In genomic region chr13:97490702-97491307, GRCh38 we compare ENCODE assay signal across 22 cellular contexts. TPM values are rescaled to one million over a fixed set of nuclear protein-coding genes. Genes with fewer than 3 reads are reported as not detected.
DNase-seq lines count a peak whose midpoint lies in the region; ATAC-seq, FAIRE-seq and TF ChIP-seq lines count a peak whose summit lies in the region.
"Had no signal": no experiment of that assay in that cellular context is flagged by ENCODE, and none has a peak within 500 bp of the region (broad histone marks: within the 10 kb centered on the region; RNA-seq: fewer than 3 reads in every experiment).

No MANE protein-coding gene starts in this region.

- peaks cover 36% of the 10 kb centered on the region for H3K4me1 ChIP-seq in HepG2 (ENCODE audit: insufficient read depth, low read length)
- no peaks in the 10 kb centered on the region for H3K4me1 ChIP-seq in right lobe of liver
- H3K4me1 ChIP-seq in naive thymus-derived CD4-positive, alpha-beta T cell (ENCODE audit: control insufficient read depth in 2 of 2, insufficient read depth in 2 of 2, low read length in 2 of 2): no peaks in the 10 kb centered on the region
- no peaks in the 10 kb centered on the region for H3K4me1 ChIP-seq in ovary (ENCODE audit: insufficient read depth)
- H3K4me1 ChIP-seq: BLaER1, Caco-2 had no signal

- H3K36me3 ChIP-seq in HepG2 (replicated peaks in 1 of 2; ENCODE audit: control insufficient read depth in 1 of 2, insufficient read depth in 2 of 2, low read length in 2 of 2) (no peaks in the 10 kb centered on the region), right lobe of liver (no peaks in the 10 kb centered on the region), ovary (no peaks in the 10 kb centered on the region)
- no peaks in the 10 kb centered on the region for H3K36me3 ChIP-seq in naive thymus-derived CD4-positive, alpha-beta T cell (ENCODE audit: control insufficient read depth in 2 of 3, insufficient read depth in 3 of 3, low read length in 3 of 3)
- H3K36me3 ChIP-seq: BLaER1 had no signal

- FAIRE-seq in HepG2 (lab: Jason Lieb, UNC): no peak
- FAIRE-seq in islet of Langerhans (lab: Jason Lieb, UNC): peak; percentile 9
- FAIRE-seq: A204.1, G401.6 had no signal

- H3K9me3 ChIP-seq in HepG2 (ENCODE audit: low read length): peaks cover 9% of the 10 kb centered on the region; the same call in 1 of the 2 replicates
- peaks cover 0 to 5% (median 0%) of the 10 kb centered on the region in 4 donors for H3K9me3 ChIP-seq in right lobe of liver
- H3K9me3 ChIP-seq in naive thymus-derived CD4-positive, alpha-beta T cell (ENCODE audit: control insufficient read depth in 2 of 3, low read length in 3 of 3): no peaks in the 10 kb centered on the region
- H3K9me3 ChIP-seq in ovary: no peaks in the 10 kb centered on the region

- POLR2A ChIA-PET in HepG2 (lab: Yijun Ruan, JAX): no interaction called here
- POLR2A ChIA-PET in naive thymus-derived CD4-positive, alpha-beta T cell (lab: Charles Lee): no interaction called here

- no peak for TF ChIP-seq RAD21 in HepG2 (CRISPR knock-in tag; IDR thresholded peaks at IDR 0.05)

- ATAC-seq in HepG2 (no peak), right lobe of liver (no peak), GM18861 (IDR thresholded peaks at IDR 0.05; ENCODE audit: unreplicated experiment) (no peak)
- no peak for ATAC-seq in naive thymus-derived CD4-positive, alpha-beta T cell
- ATAC-seq: CD8-positive, alpha-beta T cell; GM23338; HCT116 had no signal

- TF ChIP-seq CTCF in HepG2 (CRISPR knock-in tag; IDR thresholded peaks at IDR 0.05) (no peak), right lobe of liver (IDR thresholded peaks at IDR 0.05) (no peak), ovary (IDR thresholded peaks at IDR 0.05) (no peak)

- peaks cover 0 to 17% (median 10%) of the 10 kb centered on the region in 11 donors for H3K9me3 Mint-ChIP-seq in naive thymus-derived CD4-positive, alpha-beta T cell

- H4K20me1 ChIP-seq in HepG2 (ENCODE audit: insufficient read depth, low read length): no peaks in the 10 kb centered on the region
- H4K20me1 ChIP-seq: BLaER1 had no signal

- no peak overlapping the region for H2AFZ ChIP-seq in HepG2 (ENCODE audit: low read length)
- H2AFZ ChIP-seq: GM23338 had no signal

- no TSS peak for BruUV-seq in HepG2 (replicated peaks; lab: Mats Ljungman, UMichigan)

- in situ Hi-C loops in HepG2 (cut with HindIII; ENCODE audit: extremely low pct_ligation_motif_present, low pct_unique_long_range_greater_than_20kb): no loop called here

- H3K4me2 ChIP-seq in HepG2 (ENCODE audit: low read depth, low read length): peak overlapping the region; percentile 38; the same call in 1 of the 2 replicates
- H3K4me2 ChIP-seq: BLaER1, GM23338 had no signal

- no peak overlapping the region for H3K27ac Mint-ChIP-seq in naive thymus-derived CD4-positive, alpha-beta T cell
- H3K27ac Mint-ChIP-seq: B cell; CD4-positive, CD25-positive, alpha-beta regulatory T cell; CD8-positive, alpha-beta T cell; GM23338; H9; HFFc6 had no signal

- no peaks in the 10 kb centered on the region for H3K79me2 ChIP-seq in HepG2 (ENCODE audit: insufficient read depth, low read length)

- CTCF ChIA-PET in HepG2 (lab: Yijun Ruan, JAX; ENCODE audit: low intra/inter-chr PET ratio, low total read pairs): no interaction called here
- CTCF ChIA-PET in naive thymus-derived CD4-positive, alpha-beta T cell (lab: Charles Lee): interaction anchor here (0.8 kb wide), 1 partner anchor 1404 kb away, joined by 4 read pairs; no protein-coding TSS in a partner anchor

- TF ChIP-seq POLR2A in HepG2 (IDR thresholded peaks at IDR 0.05; ENCODE audit: insufficient read depth in 1 of 2, low read depth in 2 of 2, low read length in 2 of 2): no peak
- no peak for TF ChIP-seq POLR2A in right lobe of liver (IDR thresholded peaks at IDR 0.05)
- no peak for TF ChIP-seq POLR2A in ovary (IDR thresholded peaks at IDR 0.05)

- TF ChIP-seq EP300 in HepG2 (IDR thresholded peaks at IDR 0.05; ENCODE audit: low read depth in 2 of 2, low read length in 2 of 2): no peak
- no peak for TF ChIP-seq EP300 in HepG2 (CRISPR knock-in tag; IDR thresholded peaks at IDR 0.05; ENCODE audit: borderline replicate concordance)
- TF ChIP-seq EP300 in ovary (IDR thresholded peaks at IDR 0.05): no peak

- WGBS in HepG2 (ENCODE audit: low lambda C conversion rate): 56% methylated on average over 1 of the region's 1 CpG
- 87% methylated on average over 1 of the region's 1 CpG for WGBS in right lobe of liver (ENCODE audit: insufficient coverage, low coverage, low lambda C conversion rate, missing lambda C conversion rate)
- WGBS in ovary, 3 donors: 96 to 98% (median 97%) methylated on average over 1 of the region's 1 CpG

- peaks cover 0 to 8% (median 2%) of the 10 kb centered on the region in 5 donors for H3K27me3 Mint-ChIP-seq in naive thymus-derived CD4-positive, alpha-beta T cell
- H3K27me3 Mint-ChIP-seq: B cell had no signal

- peaks cover 0 to 5% (median 0%) of the 10 kb centered on the region in 5 donors for H3K36me3 Mint-ChIP-seq in naive thymus-derived CD4-positive, alpha-beta T cell
- H3K36me3 Mint-ChIP-seq: CD4-positive, CD25-positive, alpha-beta regulatory T cell; CD8-positive, alpha-beta T cell had no signal

- no peak overlapping the region for H3K9ac ChIP-seq in HepG2 (ENCODE audit: insufficient read depth, low read depth, low read length)
- H3K9ac ChIP-seq: BLaER1 had no signal

- H3K4me1 Mint-ChIP-seq in naive thymus-derived CD4-positive, alpha-beta T cell: peaks cover 0 to 1% (median 0%) of the 10 kb centered on the region in 7 donors
- H3K4me1 Mint-ChIP-seq: B cell; CD4-positive, CD25-positive, alpha-beta regulatory T cell; GM23338; H9 had no signal

- no peak overlapping the region for H3K27ac ChIP-seq in HepG2 (ENCODE audit: extremely low read length, insufficient read depth, low read length)
- H3K27ac ChIP-seq in right lobe of liver: no peak overlapping the region
- H3K27ac ChIP-seq in naive thymus-derived CD4-positive, alpha-beta T cell (ENCODE audit: low read depth, low read length): no peak overlapping the region
- no peak overlapping the region for H3K27ac ChIP-seq in ovary
- H3K27ac ChIP-seq: 22Rv1, BLaER1, C4-2B had no signal

- no peak overlapping the region for H3K4me3 ChIP-seq in HepG2 (replicated peaks in 1 of 3; ENCODE audit: insufficient read depth in 1 of 3, low read depth in 2 of 3, low read length in 3 of 3)
- H3K4me3 ChIP-seq in right lobe of liver: no peak overlapping the region
- H3K4me3 ChIP-seq in naive thymus-derived CD4-positive, alpha-beta T cell (ENCODE audit: low read length): no peak overlapping the region
- H3K4me3 ChIP-seq in ovary: no peak overlapping the region
- H3K4me3 ChIP-seq: BLaER1, GM23338 had no signal

- DNase-seq in DMS53 (lab: John Stamatoyannopoulos, UW) (peak; percentile 27), DMS53 treated with DMSO at 0.1 percent for 48 hours (lab: John Stamatoyannopoulos, UW; ENCODE audit: unreplicated experiment) (no peak), HepG2 (ENCODE audit: low spot score) (no peak), right lobe of liver (no peak), ovary (no peak)
- DNase-seq in naive thymus-derived CD4-positive, alpha-beta T cell: no peak
- DNase-seq: Caco-2; CD4-positive, CD25-positive, alpha-beta regulatory T cell; CD8-positive, alpha-beta T cell; DND-41; H9; HFFc6 had no signal

- H3K4me3 Mint-ChIP-seq in naive thymus-derived CD4-positive, alpha-beta T cell: no peak overlapping the region
- H3K4me3 Mint-ChIP-seq: B cell; CD4-positive, CD25-positive, alpha-beta regulatory T cell; CD8-positive, alpha-beta T cell; GM23338; H9; HFFc6 had no signal

- H3K27me3 ChIP-seq in HepG2 (ENCODE audit: control insufficient read depth in 1 of 2, insufficient read depth in 2 of 2, low read length in 2 of 2) (no peaks in the 10 kb centered on the region), right lobe of liver (no peaks in the 10 kb centered on the region), ovary (no peaks in the 10 kb centered on the region)
- H3K27me3 ChIP-seq in naive thymus-derived CD4-positive, alpha-beta T cell (ENCODE audit: control insufficient read depth in 2 of 2, insufficient read depth in 2 of 2, low read length in 2 of 2): no peaks in the 10 kb centered on the region
- H3K27me3 ChIP-seq: BLaER1 had no signal

- intact Hi-C loops in HepG2 (cut with micrococcal nuclease; ENCODE audit: unreplicated experiment) (no loop called here), right lobe of liver (cut with DNase I) (no loop called here), ovary (cut with DNase I) (no loop called here)
- intact Hi-C loops in naive thymus-derived CD4-positive, alpha-beta T cell (cut with micrococcal nuclease): no loop called here

TF ChIP-seq in HepG2, 621 proteins besides CTCF, POLR2A, EP300 and RAD21 (continues in another document):
- 0 out of 2 replicates have a peak, but pooled peaks have one; percentile 49 for TF ChIP-seq ZFP82 (CRISPR knock-in tag; IDR thresholded peaks at IDR 0.05; ENCODE audit: borderline replicate concordance)

RNA-seq across cellular contexts. Expression of gene RAP2A, which starts 56.8 kb away (rescaled TPM):
- total RNA-seq in HepG2 (2016; rRNA removed; fragmentation: Illumina TruSeq; extraction: Trizol): 23.1 and 31.2 TPM in 2 replicates
- 8.2 and 8.3 TPM in 2 replicates for total RNA-seq in HepG2 (2016; cell fraction: cytosol; rRNA removed; fragmentation: Illumina TruSeq; extraction: Trizol; ENCODE audit: low read depth)
- 22.5 and 27.5 TPM in 2 replicates for total RNA-seq in HepG2 (2016; cell fraction: insoluble cytoplasmic fraction; rRNA removed; fragmentation: Illumina TruSeq; extraction: Trizol)
- total RNA-seq in HepG2 (2016; cell fraction: membrane; rRNA removed; fragmentation: Illumina TruSeq; extraction: Trizol): 37.9 and 44.9 TPM in 2 replicates
- total RNA-seq in HepG2 (2016; cell fraction: nucleus; rRNA removed; fragmentation: Illumina TruSeq; extraction: Trizol): 11.6 and 12.3 TPM in 2 replicates
- polyA plus RNA-seq in HepG2 (2011; rRNA removed): 9.9 and 10.3 TPM in 2 replicates
- 3.2 and 5.4 TPM in 2 replicates for polyA plus RNA-seq in HepG2 (2011; cell fraction: cytosol; rRNA removed)
- polyA plus RNA-seq in HepG2 (2011; cell fraction: nucleus; rRNA removed): 3.2 and 3.5 TPM in 2 replicates
- 11.4 and 12.1 TPM in 2 replicates for polyA plus RNA-seq in HepG2 (2012)
- polyA plus RNA-seq in HepG2 (2016; cell fraction: cytosol; fragmentation: Illumina TruSeq; extraction: Trizol; ENCODE audit: low read depth): 8.7 and 9.1 TPM in 2 replicates
- polyA plus RNA-seq in HepG2 (2016; cell fraction: insoluble cytoplasmic fraction; fragmentation: Illumina TruSeq; extraction: Trizol; ENCODE audit: low read depth): 23.3 and 25.3 TPM in 2 replicates
- 20.5 and 25.5 TPM in 2 replicates for polyA plus RNA-seq in HepG2 (2016; cell fraction: membrane; fragmentation: Illumina TruSeq; extraction: Trizol; ENCODE audit: low read depth)
- 12.6 TPM in 2 replicates for polyA plus RNA-seq in HepG2 (2016; cell fraction: nucleus; fragmentation: Illumina TruSeq; extraction: Trizol; ENCODE audit: insufficient read depth, low read depth)
- polyA minus RNA-seq in HepG2 (2011; rRNA and poly(A)+ RNA removed; ENCODE audit: low replicate concordance): 44.2 and 45.5 TPM in 2 replicates
- 14.5 and 18.9 TPM in 2 replicates for polyA minus RNA-seq in HepG2 (2011; cell fraction: cytosol; rRNA and poly(A)+ RNA removed)
- polyA minus RNA-seq in HepG2 (2011; cell fraction: nucleus; rRNA and poly(A)+ RNA removed): 12.9 and 17.0 TPM in 2 replicates
- 10 to 100 TPM in 1 of 6 experiments, 1 to 10 TPM in 5; 7.4 to 16.5 (median 8.8) TPM for total RNA-seq in right lobe of liver
- total RNA-seq in naive thymus-derived CD4-positive, alpha-beta T cell: 10 to 100 TPM in 4 of 5 experiments, 1 to 10 TPM in 1; 8.9 to 33.2 (median 17.8) TPM
- polyA plus RNA-seq in naive thymus-derived CD4-positive, alpha-beta T cell: 1 to 10 TPM; 1.2 to 1.3 TPM
- 10 to 100 TPM in 6 of 7 donors, 1 to 10 TPM in 1; 8.8 to 23.1 (median 15.0) TPM for total RNA-seq in ovary
- 10 to 100 TPM in 1 of 2 donors, 1 to 10 TPM in 1; 6.6 to 13.3 TPM for polyA plus RNA-seq in ovary
